22 cellular contexts compared by ENCODE assay signal in the genomic region with DNA sequence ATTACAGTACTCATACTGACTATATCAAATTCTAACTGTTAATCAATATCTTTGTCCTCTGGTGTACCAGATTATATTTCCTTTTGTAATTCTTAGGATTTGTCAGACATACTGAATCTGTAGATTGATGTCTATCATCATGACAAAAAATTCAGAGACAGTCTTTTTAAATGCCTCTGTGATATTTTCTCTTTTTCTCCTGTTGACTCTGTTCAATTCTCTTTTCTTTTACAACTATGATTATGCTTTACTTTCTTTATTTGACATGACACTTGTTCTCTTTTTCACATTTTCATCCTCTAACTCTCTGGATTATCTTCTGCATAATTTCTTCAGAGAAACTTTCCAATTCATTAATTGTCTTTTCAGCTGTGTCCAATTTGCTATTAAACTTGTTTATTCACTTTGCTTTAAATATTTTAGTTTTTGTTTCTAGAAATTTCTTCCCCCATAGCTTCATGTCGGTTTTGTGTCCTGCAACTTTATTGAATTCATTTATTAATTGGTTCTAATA.
DNase-seq lines count a peak whose midpoint lies in the region; ATAC-seq, FAIRE-seq and TF ChIP-seq lines count a peak whose summit lies in the region.
"Had no signal": no experiment of that assay in that cellular context is flagged by ENCODE, and none has a peak within 500 bp of the region (broad histone marks: within the 10 kb centered on the region; RNA-seq: fewer than 3 reads in every experiment).

No MANE protein-coding gene starts in this region.

- no peaks in the 10 kb centered on the region for H3K9me2 ChIP-seq in hepatocyte (replicated peaks; ENCODE audit: insufficient read depth)

- H3K4me3 ChIP-seq in endodermal cell (ENCODE audit: low read length) (peak overlapping the region; percentile 40), hepatocyte (no peak overlapping the region)
- H3K4me3 ChIP-seq in naive thymus-derived CD4-positive, alpha-beta T cell (ENCODE audit: low read length): no peak overlapping the region
- H3K4me3 ChIP-seq: GM23248 had no signal

- no peaks in the 10 kb centered on the region for H3K4me1 Mint-ChIP-seq in activated CD4-positive, alpha-beta T cell treated with anti-CD3 and anti-CD28 coated beads, Interleukin-2, amount 10 ng/mL, durations not matched to agents 24 days and 14 days
- peaks cover 1% of the 10 kb centered on the region for H3K4me1 Mint-ChIP-seq in activated CD4-positive, alpha-beta T cell treated with anti-CD3 and anti-CD28 coated beads for 36 hours
- no peaks in the 10 kb centered on the region for H3K4me1 Mint-ChIP-seq in WTC11
- peaks cover 6% of the 10 kb centered on the region for H3K4me1 Mint-ChIP-seq in endodermal cell
- peaks cover 0 to 11% (median 0%) of the 10 kb centered on the region in 7 donors for H3K4me1 Mint-ChIP-seq in naive thymus-derived CD4-positive, alpha-beta T cell

- no peak for TF ChIP-seq CTCF in WTC11 (IDR thresholded peaks at IDR 0.05)
- no peak for TF ChIP-seq CTCF in endodermal cell (conservative IDR thresholded peaks at IDR 0.05)
- no peak for TF ChIP-seq CTCF in hepatocyte (IDR thresholded peaks at IDR 0.05; ENCODE audit: poor library complexity)

- peak overlapping the region; percentile 21 for H3K27ac Mint-ChIP-seq in activated CD4-positive, alpha-beta T cell treated with anti-CD3 and anti-CD28 coated beads, Interleukin-2, amount 10 ng/mL, durations not matched to agents 24 days and 14 days
- H3K27ac Mint-ChIP-seq in activated CD4-positive, alpha-beta T cell treated with anti-CD3 and anti-CD28 coated beads for 36 hours: no peak overlapping the region
- H3K27ac Mint-ChIP-seq in WTC11 (no peak overlapping the region), endodermal cell (no peak overlapping the region)
- H3K27ac Mint-ChIP-seq in naive thymus-derived CD4-positive, alpha-beta T cell: no peak overlapping the region
- H3K27ac Mint-ChIP-seq: H9, HFFc6 had no signal

- DNase-seq in activated CD4-positive, alpha-beta T cell treated with anti-CD3 and anti-CD28 coated beads, Interleukin-2, amount 10 ng/mL, durations not matched to agents 24 days and 14 days: no peak
- no peak for DNase-seq in activated CD4-positive, alpha-beta T cell treated with anti-CD3 and anti-CD28 coated beads for 36 hours
- DNase-seq in GM19239 (ENCODE audit: insufficient read length, low spot score) (no peak), WTC11 (ENCODE audit: low spot score) (no peak), endodermal cell (no peak), frontal cortex (ENCODE audit: low spot score in 2 of 2) (no peak), hepatocyte (ENCODE audit: low spot score) (no peak)
- DNase-seq in naive thymus-derived CD4-positive, alpha-beta T cell: no peak
- DNase-seq: 8988T; C1 segment of cervical spinal cord; Calu3; CD4-positive, alpha-beta memory T cell; COR-L47; DMS53; DMS79 treated with DMSO at 0.1 percent for 48 hours; GF-D8; GM23248; H9; HFFc6 had no signal

- CTCF ChIA-PET in activated CD4-positive, alpha-beta T cell treated with anti-CD3 and anti-CD28 coated beads for 36 hours (lab: Charles Lee): interaction anchor here (0.6 to 1.0 kb wide), 2 partner anchors 26 to 117 kb away, joined by 3 to 4 read pairs; no protein-coding TSS in a partner anchor
- CTCF ChIA-PET in WTC11 (lab: Charles Lee): no interaction called here
- CTCF ChIA-PET in naive thymus-derived CD4-positive, alpha-beta T cell (lab: Charles Lee): no interaction called here

- no peaks in the 10 kb centered on the region for H3K27me3 Mint-ChIP-seq in activated CD4-positive, alpha-beta T cell treated with anti-CD3 and anti-CD28 coated beads, Interleukin-2, amount 10 ng/mL, durations not matched to agents 24 days and 14 days
- H3K27me3 Mint-ChIP-seq in activated CD4-positive, alpha-beta T cell treated with anti-CD3 and anti-CD28 coated beads for 36 hours: no peaks in the 10 kb centered on the region
- H3K27me3 Mint-ChIP-seq in WTC11 (ENCODE audit: low read depth) (peaks cover 2% of the 10 kb centered on the region; the same call in 1 of the 2 replicates), endodermal cell (ENCODE audit: insufficient read depth) (no peaks in the 10 kb centered on the region)
- H3K27me3 Mint-ChIP-seq in naive thymus-derived CD4-positive, alpha-beta T cell: no peaks in the 10 kb centered on the region

- H3K9ac ChIP-seq in endodermal cell (ENCODE audit: extremely low read depth, low read length, poor library complexity, severe bottlenecking): no peak overlapping the region
- H3K9ac ChIP-seq: GM23248 had no signal

- H3K36me3 Mint-ChIP-seq in activated CD4-positive, alpha-beta T cell treated with anti-CD3 and anti-CD28 coated beads, Interleukin-2, amount 10 ng/mL, durations not matched to agents 24 days and 14 days (ENCODE audit: low read depth): peaks cover 35% of the 10 kb centered on the region
- H3K36me3 Mint-ChIP-seq in activated CD4-positive, alpha-beta T cell treated with anti-CD3 and anti-CD28 coated beads for 36 hours (ENCODE audit: low read depth): peaks cover 20% of the 10 kb centered on the region
- H3K36me3 Mint-ChIP-seq in WTC11: peaks cover 20% of the 10 kb centered on the region
- H3K36me3 Mint-ChIP-seq in endodermal cell (ENCODE audit: low read depth): peaks cover 1% of the 10 kb centered on the region
- H3K36me3 Mint-ChIP-seq in naive thymus-derived CD4-positive, alpha-beta T cell: peaks cover 16 to 46% (median 19%) of the 10 kb centered on the region in 5 donors

- intact Hi-C loops in activated CD4-positive, alpha-beta T cell treated with anti-CD3 and anti-CD28 coated beads, Interleukin-2, amount 10 ng/mL, durations not matched to agents 24 days and 14 days (cut with micrococcal nuclease): no loop called here
- intact Hi-C loops in activated CD4-positive, alpha-beta T cell treated with anti-CD3 and anti-CD28 coated beads for 36 hours (cut with DNase I, micrococcal nuclease): no loop called here
- intact Hi-C loops in naive thymus-derived CD4-positive, alpha-beta T cell (cut with micrococcal nuclease): no loop called here

- no peak for ATAC-seq in activated CD4-positive, alpha-beta T cell treated with anti-CD3 and anti-CD28 coated beads for 36 hours
- no peak for ATAC-seq in WTC11
- no peak for ATAC-seq in naive thymus-derived CD4-positive, alpha-beta T cell
- ATAC-seq: HCT116 had no signal

- H3K27ac ChIP-seq in endodermal cell (ENCODE audit: low read depth, low read length) (no peak overlapping the region), hepatocyte (no peak overlapping the region)
- no peak overlapping the region for H3K27ac ChIP-seq in naive thymus-derived CD4-positive, alpha-beta T cell (ENCODE audit: low read depth, low read length)
- H3K27ac ChIP-seq: GM23248 had no signal

- no peaks in the 10 kb centered on the region for H3K27me3 ChIP-seq in endodermal cell (ENCODE audit: control insufficient read depth, insufficient read depth, low read length, poor library complexity, severe bottlenecking)
- no peaks in the 10 kb centered on the region for H3K27me3 ChIP-seq in naive thymus-derived CD4-positive, alpha-beta T cell (ENCODE audit: control insufficient read depth in 2 of 2, insufficient read depth in 2 of 2, low read length in 2 of 2)
- H3K27me3 ChIP-seq in hepatocyte: no peaks in the 10 kb centered on the region

- POLR2A ChIA-PET in activated CD4-positive, alpha-beta T cell treated with anti-CD3 and anti-CD28 coated beads for 36 hours (lab: Charles Lee): no interaction called here
- POLR2A ChIA-PET in WTC11 (lab: Charles Lee): no interaction called here
- POLR2A ChIA-PET in naive thymus-derived CD4-positive, alpha-beta T cell (lab: Charles Lee): no interaction called here

- peaks cover 30% of the 10 kb centered on the region for H3K9me3 Mint-ChIP-seq in activated CD4-positive, alpha-beta T cell treated with anti-CD3 and anti-CD28 coated beads, Interleukin-2, amount 10 ng/mL, durations not matched to agents 24 days and 14 days
- peaks cover 30% of the 10 kb centered on the region for H3K9me3 Mint-ChIP-seq in activated CD4-positive, alpha-beta T cell treated with anti-CD3 and anti-CD28 coated beads for 36 hours (ENCODE audit: low read depth)
- H3K9me3 Mint-ChIP-seq in WTC11 (peaks cover 44% of the 10 kb centered on the region), endodermal cell (peaks cover 39% of the 10 kb centered on the region)
- H3K9me3 Mint-ChIP-seq in naive thymus-derived CD4-positive, alpha-beta T cell: peaks cover 6 to 63% (median 27%) of the 10 kb centered on the region in 11 donors

- no peaks in the 10 kb centered on the region for H4K20me1 ChIP-seq in hepatocyte (ENCODE audit: insufficient read depth, poor library complexity, severe bottlenecking)

- WGBS in endodermal cell (ENCODE audit: insufficient coverage in 1 of 2, insufficient read length in 1 of 2), 2 experiments: 88% methylated on average over 1 of the region's 1 CpG; no CpG with 5 or more reads in 1 of the 2 experiments
- 78% methylated on average over 1 of the region's 1 CpG for WGBS in hepatocyte (ENCODE audit: low lambda C conversion rate, missing lambda C conversion rate)

- H2AFZ ChIP-seq in hepatocyte: no peak overlapping the region
- H2AFZ ChIP-seq: GM23248 had no signal

- no peak overlapping the region for H3K4me2 ChIP-seq in hepatocyte

- H3K79me2 ChIP-seq in hepatocyte: no peaks in the 10 kb centered on the region

- H3K4me3 Mint-ChIP-seq in activated CD4-positive, alpha-beta T cell treated with anti-CD3 and anti-CD28 coated beads, Interleukin-2, amount 10 ng/mL, durations not matched to agents 24 days and 14 days: no peak overlapping the region
- no peak overlapping the region for H3K4me3 Mint-ChIP-seq in activated CD4-positive, alpha-beta T cell treated with anti-CD3 and anti-CD28 coated beads for 36 hours
- H3K4me3 Mint-ChIP-seq in WTC11: no peak overlapping the region
- no peak overlapping the region for H3K4me3 Mint-ChIP-seq in endodermal cell
- no peak overlapping the region for H3K4me3 Mint-ChIP-seq in naive thymus-derived CD4-positive, alpha-beta T cell
- H3K4me3 Mint-ChIP-seq: CD4-positive, alpha-beta memory T cell; H9; HFFc6 had no signal

- H3K4me1 ChIP-seq in endodermal cell (ENCODE audit: control insufficient read depth, insufficient read depth, low read length): no peaks in the 10 kb centered on the region
- H3K4me1 ChIP-seq in naive thymus-derived CD4-positive, alpha-beta T cell (ENCODE audit: control insufficient read depth in 2 of 2, insufficient read depth in 2 of 2, low read length in 2 of 2): no peaks in the 10 kb centered on the region
- H3K4me1 ChIP-seq in hepatocyte (ENCODE audit: insufficient read depth): no peaks in the 10 kb centered on the region

- H3K36me3 ChIP-seq in endodermal cell (ENCODE audit: control insufficient read depth, insufficient read depth, low read length) (no peaks in the 10 kb centered on the region), hepatocyte (replicated peaks; ENCODE audit: insufficient read depth, low read depth) (no peaks in the 10 kb centered on the region)
- H3K36me3 ChIP-seq in naive thymus-derived CD4-positive, alpha-beta T cell (ENCODE audit: control insufficient read depth in 2 of 3, insufficient read depth in 3 of 3, low read length in 3 of 3): no peaks in the 10 kb centered on the region

- H3K9me3 ChIP-seq in endodermal cell (ENCODE audit: control insufficient read depth, low read length) (peaks cover 48% of the 10 kb centered on the region), hepatocyte (ENCODE audit: low read depth) (peaks cover 7% of the 10 kb centered on the region)
- H3K9me3 ChIP-seq in naive thymus-derived CD4-positive, alpha-beta T cell (ENCODE audit: control insufficient read depth in 2 of 3, low read length in 3 of 3): peaks cover 0 to 4% (median 3%) of the 10 kb centered on the region in 3 experiments

- FAIRE-seq in GM19239 (lab: Jason Lieb, UNC) (peak; percentile 4), frontal cortex (lab: Jason Lieb, UNC) (no peak)
- FAIRE-seq: GM12891, GM18507 had no signal
